Comparison of ENCODE assay signal across 20 cellular contexts in genomic region chr1:67372898-67373297, GRCh38.
"Had no signal": no experiment of that assay in that cellular context is flagged by ENCODE, and none has a peak within 500 bp of the region (broad histone marks: within the 10 kb centered on the region; RNA-seq: fewer than 3 reads in every experiment).

No MANE protein-coding gene starts in this region.

- H3K27ac ChIP-seq: brain microvascular endothelial cell, cardiac muscle cell had no signal

- H3K27me3 Mint-ChIP-seq: activated naive CD8-positive, alpha-beta T cell had no signal

- H3K4me3 Mint-ChIP-seq: activated CD8-positive, alpha-beta T cell treated with anti-CD3 and anti-CD28 coated beads, Interleukin-2, amount 10 ng/mL, durations not matched to agents 7 days and 5 days; activated naive CD4-positive, alpha-beta T cell treated with anti-CD3 and anti-CD28 coated beads for 36 hours; activated naive CD8-positive, alpha-beta T cell had no signal

- H3K9me3 Mint-ChIP-seq: activated naive CD4-positive, alpha-beta T cell treated with anti-CD3 and anti-CD28 coated beads for 36 hours had no signal

- H3K4me2 ChIP-seq: SK-N-SH had no signal

- H3K9me3 ChIP-seq: MG63, SK-N-SH had no signal

- DNase-seq: activated CD4-positive, alpha-beta T cell treated with anti-CD3 and anti-CD28 coated beads for 1 hour; activated CD8-positive, alpha-beta T cell treated with anti-CD3 and anti-CD28 coated beads, Interleukin-2, amount 10 ng/mL, durations not matched to agents 7 days and 5 days; activated gamma-delta T cell; activated naive CD4-positive, alpha-beta T cell treated with anti-CD3 and anti-CD28 coated beads for 36 hours; brain microvascular endothelial cell; MG63; MV-4-11; NCI-H1092 treated with DMSO at 0.1 percent for 48 hours; NCI-H1417 treated with DMSO at 0.1 percent for 48 hours; NCI-H1694; NCI-H2029 treated with DMSO at 0.1 percent for 48 hours; NCI-H345; NCI-H510A; NCI-H526 treated with DMSO at 0.1 percent for 48 hours; NCI-H82; RPMI8226; SK-N-SH had no signal

- ATAC-seq: activated CD8-positive, alpha-beta T cell treated with anti-CD3 and anti-CD28 coated beads, Interleukin-2, amount 10 ng/mL, durations not matched to agents 7 days and 5 days; Right ventricle myocardium inferior had no signal

- H3K36me3 ChIP-seq: brain microvascular endothelial cell, cardiac muscle cell had no signal

- H3K27ac Mint-ChIP-seq: activated CD8-positive, alpha-beta T cell treated with anti-CD3 and anti-CD28 coated beads, Interleukin-2, amount 10 ng/mL, durations not matched to agents 7 days and 5 days; activated naive CD4-positive, alpha-beta T cell treated with anti-CD3 and anti-CD28 coated beads for 36 hours; activated naive CD8-positive, alpha-beta T cell had no signal

- H3K9ac ChIP-seq: SK-N-SH had no signal

- H3K4me3 ChIP-seq: cardiac muscle cell, MG63 had no signal

- H3K27me3 ChIP-seq: brain microvascular endothelial cell, MG63 had no signal
